In the genomic region with DNA sequence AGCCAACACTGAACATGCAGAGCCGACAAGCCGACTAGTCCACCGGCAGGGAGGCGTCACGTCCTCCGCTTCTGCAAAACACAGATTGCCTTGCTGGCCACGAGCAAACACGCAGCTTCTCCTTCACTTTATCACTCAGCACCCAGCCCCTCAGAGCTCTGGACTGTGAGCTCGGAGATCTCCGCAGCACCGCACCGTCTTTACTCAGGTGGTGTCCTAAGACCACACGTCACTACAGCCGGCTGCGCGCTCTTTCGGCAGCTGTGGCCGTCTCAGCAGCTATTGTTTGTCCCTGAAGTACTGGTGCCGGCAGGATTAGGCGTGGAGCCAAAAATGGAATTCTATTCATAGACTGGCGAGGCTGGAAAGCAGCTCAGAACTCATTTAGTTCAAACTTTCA, we compare ENCODE assay signal across 10 cellular contexts.
DNase-seq lines count a peak whose midpoint lies in the region; ATAC-seq and TF ChIP-seq lines count a peak whose summit lies in the region.
"Had no signal": no experiment of that assay in that cellular context is flagged by ENCODE, and none has a peak within 500 bp of the region (broad histone marks: within the 10 kb centered on the region; RNA-seq: fewer than 3 reads in every experiment).

No MANE protein-coding gene starts in this region.

- H2BK120ac ChIP-seq in mesenchymal stem cell (ENCODE audit: low read depth, low read length): no peak overlapping the region

- no peaks in the 10 kb centered on the region for H3K9me2 ChIP-seq in GM23248 (ENCODE audit: insufficient read depth)

- ATAC-seq in upper lobe of right lung (peak; percentile 61), HG02981 (IDR thresholded peaks at IDR 0.05; ENCODE audit: unreplicated experiment) (no peak)

- H4K91ac ChIP-seq in mesenchymal stem cell (ENCODE audit: low read length): no peak overlapping the region

- DNase-seq in NCI-H2107 treated with DMSO at 0.1 percent for 48 hours (lab: John Stamatoyannopoulos, UW; ENCODE audit: unreplicated experiment) (peak; percentile 74), ecto neural progenitor cell (ENCODE audit: low spot score) (peak; percentile 51), mesenchymal stem cell (no peak), upper lobe of right lung (no peak), Kasumi-1 (lab: John Stamatoyannopoulos, UW) (no peak), GM23248 (no peak), AML-193 (lab: John Stamatoyannopoulos, UW) (no peak)
- DNase-seq: activated CD4-positive, alpha-beta T cell treated with anti-CD3 and anti-CD28 coated beads, Interleukin-2, amount 50 U/mL, for 1 hour; spleen had no signal

- H2BK15ac ChIP-seq in mesenchymal stem cell (ENCODE audit: low read depth, poor library complexity, severe bottlenecking): no peak overlapping the region

- H2AFZ ChIP-seq in mesenchymal stem cell (ENCODE audit: low read depth, low read length): no peak overlapping the region
- no peak overlapping the region for H2AFZ ChIP-seq in GM23248

- peaks cover 11% of the 10 kb centered on the region for H3K4me1 ChIP-seq in mesenchymal stem cell (ENCODE audit: control insufficient read depth, insufficient read depth, low read depth, low read length)
- no peaks in the 10 kb centered on the region for H3K4me1 ChIP-seq in upper lobe of right lung
- H3K4me1 ChIP-seq in GM23248 (ENCODE audit: insufficient read depth): no peaks in the 10 kb centered on the region

- no peak overlapping the region for H3K9ac ChIP-seq in mesenchymal stem cell (ENCODE audit: low read length)
- H3K9ac ChIP-seq in GM23248: no peak overlapping the region

- no peak overlapping the region for H3K18ac ChIP-seq in mesenchymal stem cell (ENCODE audit: low read depth in 1 of 2, low read length in 2 of 2)

- intact Hi-C loops in upper lobe of right lung (cut with DNase I): no loop called here

- H4K8ac ChIP-seq in mesenchymal stem cell (ENCODE audit: low read length): peak overlapping the region; percentile 8

- H3K4ac ChIP-seq in mesenchymal stem cell (ENCODE audit: low read depth in 1 of 2, low read length in 2 of 2): no peak overlapping the region

- H3K14ac ChIP-seq in mesenchymal stem cell (ENCODE audit: low read length in 2 of 2): no peak overlapping the region

- no peak overlapping the region for H3K4me3 ChIP-seq in mesenchymal stem cell (ENCODE audit: insufficient read depth in 1 of 2, low read depth in 1 of 2, low read length in 2 of 2)
- no peak overlapping the region for H3K4me3 ChIP-seq in upper lobe of right lung
- no peak overlapping the region for H3K4me3 ChIP-seq in GM23248

- no peak overlapping the region for H2BK12ac ChIP-seq in mesenchymal stem cell (ENCODE audit: low read length in 2 of 2)

- H3K79me1 ChIP-seq in mesenchymal stem cell (replicated peaks; ENCODE audit: low read length, poor library complexity, severe bottlenecking): peaks cover 13% of the 10 kb centered on the region

- H2AK5ac ChIP-seq in mesenchymal stem cell (ENCODE audit: low read length, severe bottlenecking): no peak overlapping the region

- H3K4me2 ChIP-seq in mesenchymal stem cell (ENCODE audit: low read length, poor library complexity, severe bottlenecking): no peak overlapping the region
- no peak overlapping the region for H3K4me2 ChIP-seq in GM23248 (ENCODE audit: unreplicated experiment)

- H3K79me2 ChIP-seq in GM23248 (ENCODE audit: insufficient read depth): peaks cover 96% of the 10 kb centered on the region

- 0 out of 2 replicates have a peak, but pooled peaks cover 3% of the 10 kb centered on the region for H4K20me1 ChIP-seq in GM23248 (ENCODE audit: insufficient read depth)

- H2BK5ac ChIP-seq in mesenchymal stem cell (ENCODE audit: low read depth, low read length, poor library complexity, severe bottlenecking): no peak overlapping the region

- no peak overlapping the region for H3K23ac ChIP-seq in mesenchymal stem cell (ENCODE audit: low read length in 2 of 2)

- H3K9me3 ChIP-seq in mesenchymal stem cell (ENCODE audit: control insufficient read depth, low read length) (no peaks in the 10 kb centered on the region), upper lobe of right lung (no peaks in the 10 kb centered on the region), GM23248 (ENCODE audit: low read depth) (no peaks in the 10 kb centered on the region)
- H3K9me3 ChIP-seq: spleen had no signal

- 0 out of 2 replicates have a peak, but pooled peaks cover 7% of the 10 kb centered on the region for H3F3A ChIP-seq in GM23248 (ENCODE audit: insufficient read depth)

- in situ Hi-C loops in GM23248 (cut with MboI): no loop called here

- H3K36me3 ChIP-seq in mesenchymal stem cell (ENCODE audit: control insufficient read depth in 1 of 2, insufficient read depth in 2 of 2, low read depth in 1 of 2, low read length in 2 of 2): peaks cover 28 to 74% of the 10 kb centered on the region in 2 experiments
- peaks cover 8% of the 10 kb centered on the region for H3K36me3 ChIP-seq in upper lobe of right lung
- peaks cover 14% of the 10 kb centered on the region; the same call in 1 of the 2 replicates for H3K36me3 ChIP-seq in GM23248 (ENCODE audit: low read depth)
- H3K36me3 ChIP-seq: spleen had no signal

- 97% methylated on average over 21 of the region's 21 CpGs for WGBS in mesenchymal stem cell
- WGBS in GM23248 (ENCODE audit: low coverage in 1 of 2, low lambda C conversion rate in 2 of 2, missing lambda C conversion rate in 2 of 2), 2 experiments: 96 to 98% methylated on average over 21 of the region's 21 CpGs

- H3K27ac ChIP-seq in mesenchymal stem cell (ENCODE audit: low read length, poor library complexity, severe bottlenecking): no peak overlapping the region
- no peak overlapping the region for H3K27ac ChIP-seq in upper lobe of right lung
- no peak overlapping the region for H3K27ac ChIP-seq in GM23248
- H3K27ac ChIP-seq: spleen had no signal

- TF ChIP-seq CTCF in upper lobe of right lung (IDR thresholded peaks at IDR 0.05): no peak

- H3K27me3 ChIP-seq in mesenchymal stem cell (ENCODE audit: control insufficient read depth in 1 of 2, insufficient read depth in 1 of 2, low read length in 2 of 2) (no peaks in the 10 kb centered on the region), upper lobe of right lung (no peaks in the 10 kb centered on the region), GM23248 (replicated peaks; ENCODE audit: insufficient read depth) (no peaks in the 10 kb centered on the region)

Comparison
In these comparisons a context has a peak if more than half of its experiments do, and no peak if none do; other contexts are left out.
1. DNase-seq: peak in NCI-H2107 treated with DMSO at 0.1 percent for 48 hours (single experiment) and ecto neural progenitor cell (single experiment); none in mesenchymal stem cell (single experiment), upper lobe of right lung (single experiment), Kasumi-1 (0 of 2), GM23248 (single experiment) and AML-193 (0 of 2).